In the genomic region with DNA sequence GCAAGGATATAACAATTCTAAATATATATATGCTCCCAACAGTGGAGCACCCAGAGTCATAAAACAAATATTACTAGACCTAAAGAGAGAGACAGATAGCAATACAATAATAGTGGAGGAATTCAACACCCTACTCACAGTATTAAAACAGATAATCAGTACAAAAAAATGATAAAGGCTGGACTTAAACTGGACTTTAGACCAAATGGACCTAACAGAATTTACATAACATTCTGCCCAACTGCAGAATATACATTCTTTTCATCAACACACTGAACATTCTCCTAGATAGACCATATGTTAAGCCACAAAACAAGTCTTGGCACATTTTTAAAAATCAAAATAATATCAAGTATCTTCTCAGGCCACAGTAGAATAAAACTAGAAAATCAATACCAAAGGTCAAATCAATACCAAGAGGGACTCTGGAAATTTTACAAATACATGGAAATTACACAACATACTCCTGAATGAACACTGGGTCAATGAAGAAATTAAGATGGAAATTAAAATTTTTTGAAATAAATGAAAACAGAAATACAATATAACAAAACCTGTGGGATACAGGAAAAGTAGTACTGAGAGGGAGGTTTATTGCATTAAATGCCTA, we compare ENCODE assay signal across 22 cellular contexts.
"Had no signal": no experiment of that assay in that cellular context is flagged by ENCODE, and none has a peak within 500 bp of the region (broad histone marks: within the 10 kb centered on the region; RNA-seq: fewer than 3 reads in every experiment).

No MANE protein-coding gene starts in this region.

- H3K36me3 ChIP-seq: Peyer's patch, SJCRH30 had no signal

- DNase-seq: IMR-90, Karpas-422, KG1, MM.1S, NCI-H1092 treated with DMSO at 0.1 percent for 48 hours, NCI-H1436, NCI-H187, NCI-H2029, NCI-H2081 treated with DMSO at 0.1 percent for 48 hours, NCI-H2171, NCI-H226, NCI-H446, NCI-H510A, NCI-H524 treated with DMSO at 0.1 percent for 48 hours, NCI-H69, NCI-H774, Peyer's patch, SHP77 treated with DMSO at 0.1 percent for 48 hours, SJCRH30 had no signal

- H3K27me3 ChIP-seq: Peyer's patch, SJCRH30 had no signal

- H3K27ac ChIP-seq: Peyer's patch, SJCRH30 had no signal

- H3K9me3 ChIP-seq: Peyer's patch had no signal

- ATAC-seq: PC-3, Right ventricle myocardium inferior, SK-N-SH treated with all-trans-retinoic acid at 6 μM for 48 hours had no signal

- H3K4me1 ChIP-seq: Peyer's patch, SJCRH30 had no signal

- H3K4me3 ChIP-seq: Peyer's patch, SJCRH30 had no signal
